Comparison of ENCODE assay signal across 16 cellular contexts in genomic region chr5:176531902-176532493, GRCh38. TPM values are rescaled to one million over a fixed set of nuclear protein-coding genes. Genes with fewer than 3 reads are reported as not detected.
DNase-seq lines count a peak whose midpoint lies in the region; ATAC-seq, FAIRE-seq and TF ChIP-seq lines count a peak whose summit lies in the region.
"Had no signal": no experiment of that assay in that cellular context is flagged by ENCODE, and none has a peak within 500 bp of the region (broad histone marks: within the 10 kb centered on the region; RNA-seq: fewer than 3 reads in every experiment).

No MANE protein-coding gene starts in this region.

- DNase-seq in HepG2 (ENCODE audit: low spot score) (no peak), right lobe of liver (no peak), lower lobe of right lung (peak; percentile 37), thyroid gland (no peak), CD1c-positive myeloid dendritic cell (ENCODE audit: extremely low spot score) (no peak), middle frontal gyrus (ENCODE audit: extremely low spot score, low spot score) (no peak)
- DNase-seq: activated B cell treated with CpG ODN at 0.5 μM for 24 hours; AML-193; body of pancreas; effector CD4-positive, alpha-beta T cell had no signal

- no peak for TF ChIP-seq POLR2A in HepG2 (IDR thresholded peaks at IDR 0.05; ENCODE audit: insufficient read depth in 1 of 2, low read depth in 2 of 2, low read length in 2 of 2)
- no peak for TF ChIP-seq POLR2A in right lobe of liver (IDR thresholded peaks at IDR 0.05)
- no peak for TF ChIP-seq POLR2A in thyroid gland (IDR thresholded peaks at IDR 0.05)

- H3K27me3 ChIP-seq in HepG2 (ENCODE audit: control insufficient read depth in 1 of 2, insufficient read depth in 2 of 2, low read length in 2 of 2) (no peaks in the 10 kb centered on the region; a peak in 1 of 5 replicates), right lobe of liver (no peaks in the 10 kb centered on the region), lower lobe of right lung (ENCODE audit: low read depth) (no peaks in the 10 kb centered on the region), thyroid gland (no peaks in the 10 kb centered on the region)
- H3K27me3 ChIP-seq: body of pancreas had no signal

- H3K79me2 ChIP-seq in HepG2 (ENCODE audit: insufficient read depth, low read length) = peaks cover 40% of the 10 kb centered on the region

- POLR2A ChIA-PET in HepG2 (lab: Yijun Ruan, JAX) = no interaction called here

- 98% methylated on average over 11 of the region's 28 CpGs for WGBS in HepG2 (ENCODE audit: low lambda C conversion rate)
- WGBS in right lobe of liver (ENCODE audit: insufficient coverage, low coverage, low lambda C conversion rate, missing lambda C conversion rate) = no CpG with 5 or more reads among the region's 28 CpGs
- 77 to 89% methylated on average over 13 to 20 of the region's 28 CpGs for whole genome bisulfite sequencing in thyroid gland, 2 donors

- H4K20me1 ChIP-seq in HepG2 (ENCODE audit: insufficient read depth, low read length) = peaks cover 33% of the 10 kb centered on the region

- H3K9me3 ChIP-seq in HepG2 (ENCODE audit: low read length) = no peaks in the 10 kb centered on the region
- H3K9me3 ChIP-seq in right lobe of liver = no peaks in the 10 kb centered on the region
- no peaks in the 10 kb centered on the region for H3K9me3 ChIP-seq in lower lobe of right lung
- H3K9me3 ChIP-seq in thyroid gland = no peaks in the 10 kb centered on the region
- H3K9me3 ChIP-seq: body of pancreas had no signal

- H3K4me2 ChIP-seq in HepG2 (ENCODE audit: low read depth, low read length) = no peak overlapping the region

- peaks cover 20% of the 10 kb centered on the region for H3K4me1 Mint-ChIP-seq in activated T-helper 17 cell treated with anti-CD3 and anti-CD28 coated beads, Interleukin-2, amount 50 U/mL, for 72 hours

- no peak overlapping the region for H2AFZ ChIP-seq in HepG2 (ENCODE audit: low read length)

- H3K4me3 Mint-ChIP-seq in activated T-helper 17 cell treated with anti-CD3 and anti-CD28 coated beads, Interleukin-2, amount 50 U/mL, for 72 hours = peak overlapping the region; percentile 78

- H3K9me3 Mint-ChIP-seq in activated T-helper 17 cell treated with anti-CD3 and anti-CD28 coated beads, Interleukin-2, amount 50 U/mL, for 72 hours = no peaks in the 10 kb centered on the region
- H3K9me3 Mint-ChIP-seq: activated B cell treated with CpG ODN at 0.5 μM for 24 hours had no signal

- H3K9ac ChIP-seq in HepG2 (ENCODE audit: insufficient read depth, low read depth, low read length) = no peak overlapping the region

- TF ChIP-seq RAD21 in HepG2 (CRISPR knock-in tag; IDR thresholded peaks at IDR 0.05) = no peak

- intact Hi-C loops in HepG2 (cut with micrococcal nuclease; ENCODE audit: unreplicated experiment) (no loop called here), right lobe of liver (cut with DNase I) (loop anchor here in 1 of 2 donors (10.0 kb wide), 1 partner anchor 87 kb away; the partner anchor contains the start of gene FAF2), lower lobe of right lung (cut with DNase I) (no loop called here), thyroid gland (cut with DNase I) (no loop called here)

- no peak overlapping the region for H3K4me3 ChIP-seq in HepG2 (replicated peaks in 1 of 3; ENCODE audit: insufficient read depth in 1 of 3, low read depth in 2 of 3, low read length in 3 of 3)
- no peak overlapping the region for H3K4me3 ChIP-seq in right lobe of liver
- no peak overlapping the region for H3K4me3 ChIP-seq in lower lobe of right lung
- no peak overlapping the region for H3K4me3 ChIP-seq in thyroid gland (replicated peaks in 1 of 3)
- H3K4me3 ChIP-seq: body of pancreas had no signal

- no TSS peak for BruUV-seq in HepG2 (replicated peaks; lab: Mats Ljungman, UMichigan)

- H3K36me3 ChIP-seq in HepG2 (replicated peaks in 1 of 2; ENCODE audit: control insufficient read depth in 1 of 2, insufficient read depth in 2 of 2, low read length in 2 of 2) = peaks cover 25 to 50% of the 10 kb centered on the region in 2 experiments
- H3K36me3 ChIP-seq in right lobe of liver = peaks cover 0 to 35% (median 14%) of the 10 kb centered on the region in 4 donors
- peaks cover 46% of the 10 kb centered on the region for H3K36me3 ChIP-seq in lower lobe of right lung
- H3K36me3 ChIP-seq in thyroid gland = peaks cover 32 to 33% of the 10 kb centered on the region in 2 donors

- TF ChIP-seq EP300 in HepG2 (IDR thresholded peaks at IDR 0.05; ENCODE audit: low read depth in 2 of 2, low read length in 2 of 2) = no peak
- no peak for TF ChIP-seq EP300 in HepG2 (CRISPR knock-in tag; IDR thresholded peaks at IDR 0.05; ENCODE audit: borderline replicate concordance)

- no peak for FAIRE-seq in HepG2 (lab: Jason Lieb, UNC)
- FAIRE-seq: GM12891 had no signal

- no peaks in the 10 kb centered on the region for H3K27me3 Mint-ChIP-seq in activated T-helper 17 cell treated with anti-CD3 and anti-CD28 coated beads, Interleukin-2, amount 50 U/mL, for 72 hours
- H3K27me3 Mint-ChIP-seq: activated B cell treated with CpG ODN at 0.5 μM for 24 hours, progenitor cell of endocrine pancreas had no signal

- peak overlapping the region; percentile 79 for H3K27ac Mint-ChIP-seq in activated T-helper 17 cell treated with anti-CD3 and anti-CD28 coated beads, Interleukin-2, amount 50 U/mL, for 72 hours
- H3K27ac Mint-ChIP-seq: progenitor cell of endocrine pancreas had no signal

- TF ChIP-seq CTCF in HepG2 (CRISPR knock-in tag; IDR thresholded peaks at IDR 0.05) = no peak
- no peak for TF ChIP-seq CTCF in right lobe of liver (IDR thresholded peaks at IDR 0.05)
- TF ChIP-seq CTCF in lower lobe of right lung (IDR thresholded peaks at IDR 0.05) = no peak
- no peak for TF ChIP-seq CTCF in thyroid gland (IDR thresholded peaks at IDR 0.05)

- no peak for ATAC-seq in HepG2
- ATAC-seq in right lobe of liver = no peak
- no peak for ATAC-seq in activated T-helper 17 cell treated with anti-CD3 and anti-CD28 coated beads, Interleukin-2, amount 50 U/mL, for 72 hours (replicated peaks)
- ATAC-seq in lower lobe of right lung = no peak
- ATAC-seq in HG02973 (IDR thresholded peaks at IDR 0.05; ENCODE audit: unreplicated experiment) = no peak
- ATAC-seq: body of pancreas had no signal

- CTCF ChIA-PET in HepG2 (lab: Yijun Ruan, JAX; ENCODE audit: low intra/inter-chr PET ratio, low total read pairs) = no interaction called here

- H3K4me1 ChIP-seq in HepG2 (ENCODE audit: insufficient read depth, low read length) (peaks cover 25% of the 10 kb centered on the region), right lobe of liver (peaks cover 0 to 37% (median 25%) of the 10 kb centered on the region in 4 donors), lower lobe of right lung (peaks cover 60% of the 10 kb centered on the region), thyroid gland (peaks cover 49 to 55% of the 10 kb centered on the region in 2 donors)

- in situ Hi-C loops in HepG2 (cut with HindIII; ENCODE audit: extremely low pct_ligation_motif_present, low pct_unique_long_range_greater_than_20kb) = loop anchor here (25.0 kb wide), 1 partner anchor 830 kb away; the partner anchor contains the start of genes LMAN2 and RGS14

- peaks cover 75% of the 10 kb centered on the region for H3K36me3 Mint-ChIP-seq in activated T-helper 17 cell treated with anti-CD3 and anti-CD28 coated beads, Interleukin-2, amount 50 U/mL, for 72 hours (ENCODE audit: low read depth)

- H3K27ac ChIP-seq in HepG2 (ENCODE audit: extremely low read length, insufficient read depth, low read length) = no peak overlapping the region
- no peak overlapping the region for H3K27ac ChIP-seq in right lobe of liver
- no peak overlapping the region for H3K27ac ChIP-seq in lower lobe of right lung
- peak overlapping the region; percentile 18 to 37 (median 30) for H3K27ac ChIP-seq in thyroid gland

RNA-seq across cellular contexts. Expression of gene RNF44, which starts 5.2 kb away (rescaled TPM):
- 5.1 and 9.2 TPM in 2 replicates for total RNA-seq in HepG2 (2016; rRNA removed; fragmentation: Illumina TruSeq; extraction: Trizol)
- total RNA-seq in HepG2 (2016; cell fraction: cytosol; rRNA removed; fragmentation: Illumina TruSeq; extraction: Trizol; ENCODE audit: low read depth) = 7.2 and 9.4 TPM in 2 replicates
- total RNA-seq in HepG2 (2016; cell fraction: insoluble cytoplasmic fraction; rRNA removed; fragmentation: Illumina TruSeq; extraction: Trizol) = 4.4 and 8.7 TPM in 2 replicates
- 7.2 and 9.8 TPM in 2 replicates for total RNA-seq in HepG2 (2016; cell fraction: membrane; rRNA removed; fragmentation: Illumina TruSeq; extraction: Trizol)
- total RNA-seq in HepG2 (2016; cell fraction: nucleus; rRNA removed; fragmentation: Illumina TruSeq; extraction: Trizol) = 9.4 and 17.1 TPM in 2 replicates
- polyA plus RNA-seq in HepG2 (2011; rRNA removed) = 16.8 and 19.1 TPM in 2 replicates
- 6.8 and 9.5 TPM in 2 replicates for polyA plus RNA-seq in HepG2 (2011; cell fraction: cytosol; rRNA removed)
- 134 and 149 TPM in 2 replicates for polyA plus RNA-seq in HepG2 (2011; cell fraction: nucleus; rRNA removed)
- polyA plus RNA-seq in HepG2 (2012) = 37.8 and 52.8 TPM in 2 replicates
- 2.3 and 2.5 TPM in 2 replicates for polyA plus RNA-seq in HepG2 (2016; cell fraction: cytosol; fragmentation: Illumina TruSeq; extraction: Trizol; ENCODE audit: low read depth)
- 15.8 and 20.6 TPM in 2 replicates for polyA plus RNA-seq in HepG2 (2016; cell fraction: insoluble cytoplasmic fraction; fragmentation: Illumina TruSeq; extraction: Trizol; ENCODE audit: low read depth)
- 9.4 and 9.7 TPM in 2 replicates for polyA plus RNA-seq in HepG2 (2016; cell fraction: membrane; fragmentation: Illumina TruSeq; extraction: Trizol; ENCODE audit: low read depth)
- polyA plus RNA-seq in HepG2 (2016; cell fraction: nucleus; fragmentation: Illumina TruSeq; extraction: Trizol; ENCODE audit: insufficient read depth, low read depth) = 52.0 and 60.3 TPM in 2 replicates
- 18.3 and 21.3 TPM in 2 replicates for polyA minus RNA-seq in HepG2 (2011; rRNA and poly(A)+ RNA removed; ENCODE audit: low replicate concordance)
- 16.1 and 19.0 TPM in 2 replicates for polyA minus RNA-seq in HepG2 (2011; cell fraction: cytosol; rRNA and poly(A)+ RNA removed)
- 28.3 and 33.1 TPM in 2 replicates for polyA minus RNA-seq in HepG2 (2011; cell fraction: nucleus; rRNA and poly(A)+ RNA removed)
- total RNA-seq in right lobe of liver = 10 to 100 TPM in 4 of 6 experiments, 1 to 10 TPM in 2; 5.1 to 16.3 (median 12.7) TPM
- 10 to 100 TPM; 85.3 to 88.1 TPM for total RNA-seq in activated T-helper 17 cell treated with anti-CD3 and anti-CD28 coated beads, Interleukin-2, amount 50 U/mL, for 72 hours
- 55.1 TPM for total RNA-seq in lower lobe of right lung
- total RNA-seq in thyroid gland = 10 to 100 TPM; 12.1 to 27.3 (median 22.4) TPM

RNA-seq across cellular contexts. Expression of gene CDHR2, which starts 17.1 kb away (rescaled TPM):
- total RNA-seq in HepG2 (2016; rRNA removed; fragmentation: Illumina TruSeq; extraction: Trizol) = 7.8 and 17.9 TPM in 2 replicates
- total RNA-seq in HepG2 (2016; cell fraction: cytosol; rRNA removed; fragmentation: Illumina TruSeq; extraction: Trizol; ENCODE audit: low read depth) = 3.8 and 4.0 TPM in 2 replicates
- 5.3 and 18.3 TPM in 2 replicates for total RNA-seq in HepG2 (2016; cell fraction: insoluble cytoplasmic fraction; rRNA removed; fragmentation: Illumina TruSeq; extraction: Trizol)
- 7.4 and 8.2 TPM in 2 replicates for total RNA-seq in HepG2 (2016; cell fraction: membrane; rRNA removed; fragmentation: Illumina TruSeq; extraction: Trizol)
- 19.1 and 22.7 TPM in 2 replicates for total RNA-seq in HepG2 (2016; cell fraction: nucleus; rRNA removed; fragmentation: Illumina TruSeq; extraction: Trizol)
- 20.9 and 27.3 TPM in 2 replicates for polyA plus RNA-seq in HepG2 (2011; rRNA removed)
- 14.0 and 14.6 TPM in 2 replicates for polyA plus RNA-seq in HepG2 (2011; cell fraction: cytosol; rRNA removed)
- 70.0 and 99.3 TPM in 2 replicates for polyA plus RNA-seq in HepG2 (2011; cell fraction: nucleus; rRNA removed)
- polyA plus RNA-seq in HepG2 (2012) = 15.8 and 16.5 TPM in 2 replicates
- polyA plus RNA-seq in HepG2 (2016; cell fraction: cytosol; fragmentation: Illumina TruSeq; extraction: Trizol; ENCODE audit: low read depth) = 2.7 and 3.5 TPM in 2 replicates
- 6.8 and 7.1 TPM in 2 replicates for polyA plus RNA-seq in HepG2 (2016; cell fraction: insoluble cytoplasmic fraction; fragmentation: Illumina TruSeq; extraction: Trizol; ENCODE audit: low read depth)
- 4.6 and 6.1 TPM in 2 replicates for polyA plus RNA-seq in HepG2 (2016; cell fraction: membrane; fragmentation: Illumina TruSeq; extraction: Trizol; ENCODE audit: low read depth)
- polyA plus RNA-seq in HepG2 (2016; cell fraction: nucleus; fragmentation: Illumina TruSeq; extraction: Trizol; ENCODE audit: insufficient read depth, low read depth) = 48.7 and 52.7 TPM in 2 replicates
- polyA minus RNA-seq in HepG2 (2011; rRNA and poly(A)+ RNA removed; ENCODE audit: low replicate concordance) = 0.07 and 41.0 TPM in 2 replicates
- 12.1 and 12.2 TPM in 2 replicates for polyA minus RNA-seq in HepG2 (2011; cell fraction: cytosol; rRNA and poly(A)+ RNA removed)
- 15.5 and 15.7 TPM in 2 replicates for polyA minus RNA-seq in HepG2 (2011; cell fraction: nucleus; rRNA and poly(A)+ RNA removed)
- total RNA-seq in right lobe of liver = 10 to 100 TPM in 4 of 6 experiments, 1 to 10 TPM in 2; 6.8 to 89.2 (median 41.2) TPM
- under 1 TPM; 0.50 to 0.69 TPM for total RNA-seq in activated T-helper 17 cell treated with anti-CD3 and anti-CD28 coated beads, Interleukin-2, amount 50 U/mL, for 72 hours
- 0.62 TPM for total RNA-seq in lower lobe of right lung
- total RNA-seq in thyroid gland = under 1 TPM in 1 of 4 donors, not detected in 3; 0.11 TPM
- total RNA-seq: fibroblast of villous mesenchyme, ureter had no signal

Comparison
In these comparisons a context has a peak if more than half of its experiments do, and no peak if none do; other contexts are left out.
1. H3K27ac ChIP-seq: peak in thyroid gland (3 of 3); none in HepG2 (single experiment), right lobe of liver (0 of 3) and lower lobe of right lung (single experiment).